39 cellular contexts compared by ENCODE assay signal in genomic region chr3:12769761-12770160, GRCh38. TPM values are rescaled to one million over a fixed set of nuclear protein-coding genes. Genes with fewer than 3 reads are reported as not detected.
"Had no signal": no experiment of that assay in that cellular context is flagged by ENCODE, and none has a peak within 500 bp of the region (broad histone marks: within the 10 kb centered on the region; RNA-seq: fewer than 3 reads in every experiment).

No MANE protein-coding gene starts in this region.

- FAIRE-seq: bronchial epithelial cell, TTC549 had no signal

- H3K4me3 ChIP-seq: ascending aorta, cardiac muscle cell had no signal

- H3K27me3 Mint-ChIP-seq: activated naive CD4-positive, alpha-beta T cell treated with anti-CD3 and anti-CD28 coated beads, Interleukin-2, amount 50 U/mL, for 24 hours; activated naive CD8-positive, alpha-beta T cell had no signal

- H3K36me3 Mint-ChIP-seq: activated CD8-positive, alpha-beta memory T cell treated with anti-CD3 and anti-CD28 coated beads, Interleukin-2, amount 10 ng/mL, durations not matched to agents 7 days and 5 days; activated naive CD4-positive, alpha-beta T cell treated with anti-CD3 and anti-CD28 coated beads, Interleukin-2, amount 10 ng/mL, durations not matched to agents 7 days and 5 days; activated naive CD4-positive, alpha-beta T cell treated with anti-CD3 and anti-CD28 coated beads, Interleukin-2, amount 50 U/mL, for 24 hours; activated naive CD8-positive, alpha-beta T cell treated with anti-CD3 and anti-CD28 coated beads, Interleukin-2, amount 10 ng/mL, durations not matched to agents 7 days and 5 days; brain had no signal

- H3K27ac ChIP-seq: ascending aorta, cardiac muscle cell, VCaP had no signal

- H3K9me3 Mint-ChIP-seq: activated CD4-positive, alpha-beta memory T cell treated with anti-CD3 and anti-CD28 coated beads, Interleukin-2, amount 10 ng/mL, durations not matched to agents 7 days and 5 days; activated CD4-positive, alpha-beta T cell treated with anti-CD3 and anti-CD28 coated beads, Interleukin-2, amount 10 ng/mL, durations not matched to agents 24 days and 14 days; activated naive CD4-positive, alpha-beta T cell treated with anti-CD3 and anti-CD28 coated beads, Interleukin-2, amount 10 ng/mL, durations not matched to agents 7 days and 5 days; activated naive CD4-positive, alpha-beta T cell treated with anti-CD3 and anti-CD28 coated beads, Interleukin-2, amount 50 U/mL, for 24 hours; activated naive CD8-positive, alpha-beta T cell treated with anti-CD3 and anti-CD28 coated beads, Interleukin-2, amount 10 ng/mL, durations not matched to agents 7 days and 5 days; activated naive CD8-positive, alpha-beta T cell treated with anti-CD3 and anti-CD28 coated beads, Interleukin-2, amount 50 U/mL, for 24 hours; activated T-cell treated with anti-CD3 and anti-CD28 coated beads, Interleukin-2, amount 50 U/mL, for 24 hours; activated T-helper 2 cell treated with anti-CD3 and anti-CD28 coated beads, Interferon-gamma antibody, Interleukin-2, Interleukin-4, amounts not matched to agents 10 μg/mL and 5 μg/mL and 100 μg/mL, durations not matched to agents 14 hours and 24 hours and 36 hours; central memory CD8-positive, alpha-beta T cell; T-helper 1 cell treated with Interleukin-12 subunit alpha and Interleukin-12 subunit beta and Interleukin-4 antibody, amounts not matched to agents 30 μg/mL and 1 μg/mL, for 36 hours; T-helper 2 cell treated with Interferon-gamma antibody and Interleukin-4, amounts not matched to agents 5 μg/mL and 100 μg/mL, for 36 hours had no signal

- H3K4me1 ChIP-seq: ascending aorta had no signal

- H3K36me3 ChIP-seq: ascending aorta, cardiac muscle cell had no signal

- ATAC-seq: activated CD8-positive, alpha-beta memory T cell treated with anti-CD3 and anti-CD28 coated beads, Interleukin-2, amount 10 ng/mL, durations not matched to agents 7 days and 5 days; activated CD8-positive, alpha-beta T cell treated with anti-CD3 and anti-CD28 coated beads, Interleukin-2, amount 10 ng/mL, durations not matched to agents 7 days and 5 days; activated naive CD8-positive, alpha-beta T cell treated with anti-CD3 and anti-CD28 coated beads, Interleukin-2, amount 50 U/mL, for 24 hours had no signal

- H3K9me3 ChIP-seq: ascending aorta had no signal

- H3K27me3 ChIP-seq: ascending aorta, cardiac muscle cell had no signal

- H3K4me1 Mint-ChIP-seq: brain; central memory CD8-positive, alpha-beta T cell had no signal

- H3K27ac Mint-ChIP-seq: activated B cell treated with CpG ODN at 0.5 μM for 24 hours; activated CD4-positive, alpha-beta memory T cell treated with anti-CD3 and anti-CD28 coated beads, Interleukin-2, amount 10 ng/mL, durations not matched to agents 7 days and 5 days; activated CD4-positive, alpha-beta T cell treated with anti-CD3 and anti-CD28 coated beads, Interleukin-2, amount 10 ng/mL, durations not matched to agents 24 days and 14 days; activated CD8-positive, alpha-beta memory T cell treated with anti-CD3 and anti-CD28 coated beads, Interleukin-2, amount 10 ng/mL, durations not matched to agents 7 days and 5 days; activated CD8-positive, alpha-beta T cell treated with anti-CD3 and anti-CD28 coated beads, Interleukin-2, amount 10 ng/mL, durations not matched to agents 7 days and 5 days; activated naive CD4-positive, alpha-beta T cell treated with anti-CD3 and anti-CD28 coated beads, Interleukin-2, amount 10 ng/mL, durations not matched to agents 7 days and 5 days; activated naive CD4-positive, alpha-beta T cell treated with anti-CD3 and anti-CD28 coated beads, Interleukin-2, amount 50 U/mL, for 24 hours; activated naive CD8-positive, alpha-beta T cell; activated naive CD8-positive, alpha-beta T cell treated with anti-CD3 and anti-CD28 coated beads, Interleukin-2, amount 10 ng/mL, durations not matched to agents 7 days and 5 days; activated naive CD8-positive, alpha-beta T cell treated with anti-CD3 and anti-CD28 coated beads, Interleukin-2, amount 50 U/mL, for 24 hours; activated T-cell treated with anti-CD3 and anti-CD28 coated beads, Interleukin-2, amount 50 U/mL, for 24 hours; activated T-helper 2 cell treated with anti-CD3 and anti-CD28 coated beads, Interferon-gamma antibody, Interleukin-2, Interleukin-4, amounts not matched to agents 10 μg/mL and 5 μg/mL and 100 μg/mL, durations not matched to agents 14 hours and 24 hours and 36 hours; brain; T-helper 1 cell treated with Interleukin-12 subunit alpha and Interleukin-12 subunit beta and Interleukin-4 antibody, amounts not matched to agents 30 μg/mL and 1 μg/mL, for 36 hours; T-helper 2 cell treated with Interferon-gamma antibody and Interleukin-4, amounts not matched to agents 5 μg/mL and 100 μg/mL, for 36 hours had no signal

- DNase-seq: activated B cell treated with CpG ODN at 0.5 μM for 24 hours; activated CD4-positive, alpha-beta memory T cell treated with anti-CD3 and anti-CD28 coated beads, Interleukin-2, amount 10 ng/mL, durations not matched to agents 7 days and 5 days; activated CD4-positive, alpha-beta T cell treated with anti-CD3 and anti-CD28 coated beads for 4 hours; activated CD4-positive, alpha-beta T cell treated with anti-CD3 and anti-CD28 coated beads, Interleukin-2, amount 10 ng/mL, durations not matched to agents 24 days and 14 days; activated CD4-positive, alpha-beta T cell treated with anti-CD3 and anti-CD28 coated beads, Interleukin-2, amount 50 U/mL, for 1 hour; activated CD4-positive, alpha-beta T cell treated with anti-CD3 and anti-CD28 coated beads, Interleukin-2, amount 50 U/mL, for 4 hours; activated CD4-positive, CD25-positive, alpha-beta regulatory T cell treated with anti-CD3 and anti-CD28 coated beads, Interleukin-2, amount 50 U/mL, for 72 hours; activated CD8-positive, alpha-beta memory T cell treated with anti-CD3 and anti-CD28 coated beads for 24 hours; activated CD8-positive, alpha-beta memory T cell treated with anti-CD3 and anti-CD28 coated beads, Interleukin-2, amount 10 ng/mL, durations not matched to agents 7 days and 5 days; activated CD8-positive, alpha-beta memory T cell treated with anti-CD3 and anti-CD28 coated beads, Interleukin-2, amount 50 U/mL, for 48 hours; activated CD8-positive, alpha-beta T cell treated with anti-CD3 and anti-CD28 coated beads, Interleukin-2, amount 10 ng/mL, durations not matched to agents 7 days and 5 days; activated effector memory CD4-positive, alpha-beta T cell treated with Interleukin-2 at 50 U/mL for 16 hours; activated gamma-delta T cell; activated naive CD4-positive, alpha-beta T cell treated with anti-CD3 and anti-CD28 coated beads, Interleukin-2, amount 10 ng/mL, durations not matched to agents 7 days and 5 days; activated naive CD4-positive, alpha-beta T cell treated with Interleukin-2 at 50 U/mL for 16 hours; activated naive CD8-positive, alpha-beta T cell treated with anti-CD3 and anti-CD28 coated beads, Interleukin-2, amount 10 ng/mL, durations not matched to agents 7 days and 5 days; activated naive CD8-positive, alpha-beta T cell treated with anti-CD3 and anti-CD28 coated beads, Interleukin-2, amount 50 U/mL, for 24 hours; activated T-cell treated with anti-CD3 and anti-CD28 coated beads, Interleukin-2, amount 50 U/mL, for 24 hours; activated T-cell treated with anti-CD3 and anti-CD28 coated beads, Interleukin-2, amount 50 U/mL, for 48 hours; amygdala; anterior cingulate cortex; caudate nucleus; cerebellar nuclear complex; T-helper 1 cell; T-helper 2 cell; T-helper 9 cell had no signal

- H3K4me3 Mint-ChIP-seq: activated B cell treated with CpG ODN at 0.5 μM for 24 hours; activated CD4-positive, alpha-beta memory T cell treated with anti-CD3 and anti-CD28 coated beads, Interleukin-2, amount 10 ng/mL, durations not matched to agents 7 days and 5 days; activated CD4-positive, alpha-beta T cell treated with anti-CD3 and anti-CD28 coated beads, Interleukin-2, amount 10 ng/mL, durations not matched to agents 24 days and 14 days; activated CD8-positive, alpha-beta memory T cell treated with anti-CD3 and anti-CD28 coated beads, Interleukin-2, amount 10 ng/mL, durations not matched to agents 7 days and 5 days; activated CD8-positive, alpha-beta T cell treated with anti-CD3 and anti-CD28 coated beads, Interleukin-2, amount 10 ng/mL, durations not matched to agents 7 days and 5 days; activated naive CD4-positive, alpha-beta T cell treated with anti-CD3 and anti-CD28 coated beads, Interleukin-2, amount 10 ng/mL, durations not matched to agents 7 days and 5 days; activated naive CD4-positive, alpha-beta T cell treated with anti-CD3 and anti-CD28 coated beads, Interleukin-2, amount 50 U/mL, for 24 hours; activated naive CD8-positive, alpha-beta T cell; activated naive CD8-positive, alpha-beta T cell treated with anti-CD3 and anti-CD28 coated beads, Interleukin-2, amount 10 ng/mL, durations not matched to agents 7 days and 5 days; activated naive CD8-positive, alpha-beta T cell treated with anti-CD3 and anti-CD28 coated beads, Interleukin-2, amount 50 U/mL, for 24 hours; activated T-cell treated with anti-CD3 and anti-CD28 coated beads, Interleukin-2, amount 50 U/mL, for 24 hours; brain; central memory CD8-positive, alpha-beta T cell; T-helper 1 cell treated with Interleukin-12 subunit alpha and Interleukin-12 subunit beta and Interleukin-4 antibody, amounts not matched to agents 30 μg/mL and 1 μg/mL, for 36 hours; T-helper 2 cell treated with Interferon-gamma antibody and Interleukin-4, amounts not matched to agents 5 μg/mL and 100 μg/mL, for 36 hours had no signal

RNA-seq across cellular contexts. Expression of gene TMEM40, which starts 10.7 kb away (rescaled TPM):
- total RNA-seq: activated B cell treated with CpG ODN at 0.5 μM for 24 hours; activated CD4-positive, alpha-beta memory T cell treated with anti-CD3 and anti-CD28 coated beads, Interleukin-2, amount 10 ng/mL, durations not matched to agents 7 days and 5 days; activated CD4-positive, alpha-beta T cell treated with anti-CD3 and anti-CD28 coated beads, Interleukin-2, amount 10 ng/mL, durations not matched to agents 24 days and 14 days; activated CD8-positive, alpha-beta memory T cell treated with anti-CD3 and anti-CD28 coated beads, Interleukin-2, amount 10 ng/mL, durations not matched to agents 7 days and 5 days; activated CD8-positive, alpha-beta T cell treated with anti-CD3 and anti-CD28 coated beads, Interleukin-2, amount 10 ng/mL, durations not matched to agents 7 days and 5 days; activated naive CD8-positive, alpha-beta T cell treated with anti-CD3 and anti-CD28 coated beads, Interleukin-2, amount 10 ng/mL, durations not matched to agents 7 days and 5 days; activated T-helper 2 cell treated with anti-CD3 and anti-CD28 coated beads, Interferon-gamma antibody, Interleukin-2, Interleukin-4, amounts not matched to agents 10 μg/mL and 5 μg/mL and 100 μg/mL, durations not matched to agents 14 hours and 24 hours and 36 hours; ascending aorta; chondrocyte had no signal
